ENCODE assay signal across 13 cellular contexts in the genomic region with DNA sequence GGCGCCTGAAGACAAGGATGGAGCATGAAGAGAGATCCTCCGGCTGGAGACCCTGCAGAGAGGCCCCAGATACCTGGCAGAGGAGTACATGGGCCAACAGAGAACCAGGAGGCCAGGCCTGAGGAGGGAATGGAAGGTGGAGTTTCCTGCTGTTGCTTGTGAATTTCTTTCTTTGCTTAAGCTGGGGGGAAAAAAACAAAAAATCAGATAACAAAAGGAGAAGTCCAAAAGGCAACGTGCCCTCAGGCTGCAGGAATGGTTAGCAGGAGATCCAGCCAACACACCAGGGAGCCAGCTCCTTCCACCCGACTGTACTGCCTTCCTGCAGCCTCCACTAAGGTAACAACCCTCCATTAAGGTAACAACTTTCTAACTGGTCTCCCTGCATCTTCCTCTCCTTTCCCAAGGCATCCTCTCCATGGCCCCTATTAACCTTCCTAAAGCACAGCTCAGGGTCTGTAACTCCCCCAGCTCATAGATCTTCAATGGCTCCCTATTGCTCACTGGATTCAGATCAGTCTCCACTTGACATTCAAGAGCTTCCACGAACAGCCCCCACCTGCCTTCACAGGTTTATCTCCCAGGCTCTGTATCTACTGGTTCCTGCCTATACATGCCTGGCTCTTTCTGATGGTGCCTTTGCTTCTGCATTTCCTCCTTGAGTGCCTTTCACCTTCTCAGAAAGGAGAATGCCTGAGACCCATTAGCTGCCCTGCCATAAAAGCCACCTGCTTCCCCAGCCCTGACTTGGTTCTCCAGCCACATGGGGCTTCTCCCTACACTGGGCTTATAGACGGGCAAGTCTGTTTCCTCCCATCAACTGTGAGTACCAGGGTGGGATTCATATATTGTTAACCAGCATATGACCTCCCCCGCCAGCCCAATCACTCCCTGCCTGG. TPM values are rescaled to one million over a fixed set of nuclear protein-coding genes. Genes with fewer than 3 reads are reported as not detected.
A peak's percentile ranks its signal among the peaks of the same experiment; 100 is the strongest.
DNase-seq lines count a peak whose midpoint lies in the region; ATAC-seq and TF ChIP-seq lines count a peak whose summit lies in the region.
"Had no signal": no experiment of that assay in that cellular context is flagged by ENCODE, and none has a peak within 500 bp of the region (broad histone marks: within the 10 kb centered on the region; RNA-seq: fewer than 3 reads in every experiment).

No MANE protein-coding gene starts in this region.

- DNase-seq in mammary epithelial cell (no peak), breast epithelium (ENCODE audit: low spot score in 2 of 2) (no peak), OCI-LY7 (ENCODE audit: low spot score) (peak; percentile 58), epithelial cell of esophagus (ENCODE audit: low read depth) (peak; percentile 42), mesendoderm (no peak), GOT3 (lab: John Stamatoyannopoulos, UW) (no peak), HK-2 (ENCODE audit: unreplicated experiment) (no peak)
- DNase-seq: dorsolateral prefrontal cortex, NCI-H1694 treated with DMSO at 0.1 percent for 48 hours had no signal

- WGBS in mammary epithelial cell (ENCODE audit: low coverage, missing lambda C conversion rate), result 58% methylated on average over 6 of the region's 7 CpGs
- no CpG with 5 or more reads among the region's 7 CpGs for WGBS in mesendoderm (ENCODE audit: extremely low coverage, insufficient coverage, low lambda C conversion rate)

- H3K36me3 ChIP-seq in mammary epithelial cell (ENCODE audit: insufficient read depth, low read length) (no peaks in the 10 kb centered on the region), breast epithelium (no peaks in the 10 kb centered on the region), OCI-LY7 (ENCODE audit: insufficient read depth, low read length) (no peaks in the 10 kb centered on the region), mesendoderm (ENCODE audit: control insufficient read depth, insufficient read depth, low read length) (no peaks in the 10 kb centered on the region)

- H3K79me2 ChIP-seq in mammary epithelial cell (ENCODE audit: insufficient read depth, low read length) (no peaks in the 10 kb centered on the region), OCI-LY7 (ENCODE audit: insufficient read depth, low read depth, low read length) (no peaks in the 10 kb centered on the region), mesendoderm (ENCODE audit: control insufficient read depth, insufficient read depth, low read length) (no peaks in the 10 kb centered on the region)

- H3K56ac ChIP-seq in mesendoderm (ENCODE audit: low read length), result no peak overlapping the region

- no peak overlapping the region for H4K8ac ChIP-seq in mesendoderm (ENCODE audit: low read depth, low read length)

- peak overlapping the region; percentile 26 for H2AFZ ChIP-seq in mammary epithelial cell (ENCODE audit: low read depth, low read length)
- H2AFZ ChIP-seq in OCI-LY7 (ENCODE audit: low read length), result peak overlapping the region; percentile 28; the same call in 1 of the 2 replicates

- no peak overlapping the region for H4K5ac ChIP-seq in mesendoderm (ENCODE audit: low read length)

- no peak overlapping the region for H3K27ac ChIP-seq in mammary epithelial cell (ENCODE audit: insufficient read depth, low read depth, low read length)
- H3K27ac ChIP-seq in breast epithelium, result no peak overlapping the region
- H3K27ac ChIP-seq in OCI-LY7 (ENCODE audit: low read depth, low read length, poor library complexity, severe bottlenecking), result peak overlapping the region; percentile 72
- no peak overlapping the region for H3K27ac ChIP-seq in mesendoderm (ENCODE audit: low read depth, low read length)
- H3K27ac ChIP-seq: foreskin keratinocyte had no signal

- H2BK5ac ChIP-seq in mesendoderm (ENCODE audit: low read length), result no peak overlapping the region

- H2AK5ac ChIP-seq in mesendoderm (ENCODE audit: low read length), result no peak overlapping the region

- H3K4me3 ChIP-seq in mammary epithelial cell (replicated peaks in 1 of 3; ENCODE audit: insufficient read depth in 1 of 3, low read depth in 2 of 3, low read length in 3 of 3) (no peak overlapping the region), breast epithelium (no peak overlapping the region), OCI-LY7 (ENCODE audit: low read depth, low read length, poor library complexity, severe bottlenecking) (peak overlapping the region; percentile 25), epithelial cell of esophagus (ENCODE audit: low read length) (no peak overlapping the region), mesendoderm (ENCODE audit: low read length) (no peak overlapping the region)

- H4K20me1 ChIP-seq in mammary epithelial cell (ENCODE audit: insufficient read depth, low read length) (no peaks in the 10 kb centered on the region), OCI-LY7 (ENCODE audit: insufficient read depth, low read length) (no peaks in the 10 kb centered on the region)

- in situ Hi-C loops in mammary epithelial cell (cut with MboI; ENCODE audit: low sequenced_read_pairs in 2 of 2), result loop anchor here in 1 of 2 donors (25.0 kb wide), 1 partner anchor 179 kb away; no protein-coding TSS in a partner anchor

- intact Hi-C loops in mammary epithelial cell (cut with micrococcal nuclease) (no loop called here), breast epithelium (cut with DNase I; ENCODE audit: low total_unique reads) (no loop called here), OCI-LY7 (cut with micrococcal nuclease; ENCODE audit: unreplicated experiment) (no loop called here)

- no peaks in the 10 kb centered on the region for H3K79me1 ChIP-seq in mesendoderm (ENCODE audit: low read length)

- POLR2A ChIA-PET in OCI-LY7 (lab: Charles Lee), result interaction anchor here (0.6 to 0.8 kb wide), 4 partner anchors 13 to 218 kb away, joined by 3 to 6 read pairs (median 4); no protein-coding TSS in a partner anchor

- no peaks in the 10 kb centered on the region for H3K27me3 ChIP-seq in mammary epithelial cell (ENCODE audit: insufficient read depth, low read length)
- H3K27me3 ChIP-seq in breast epithelium, result no peaks in the 10 kb centered on the region
- H3K27me3 ChIP-seq in mesendoderm (ENCODE audit: insufficient read depth, low read length, poor library complexity), result peaks cover 10% of the 10 kb centered on the region

- H3K4ac ChIP-seq in mesendoderm (ENCODE audit: low read depth, low read length), result no peak overlapping the region

- CTCF ChIA-PET in mammary epithelial cell (lab: Charles Lee; ENCODE audit: low non-redundant PET) (interaction anchor here (0.6 kb wide), 1 partner anchor 112 kb away, joined by 3 read pairs; no protein-coding TSS in a partner anchor), OCI-LY7 (lab: Charles Lee; ENCODE audit: unreplicated experiment) (interaction anchor here (0.8 kb wide), 1 partner anchor 8 kb away, joined by 3 read pairs; no protein-coding TSS in a partner anchor)

- dilution Hi-C loops in mammary epithelial cell (cut with HindIII; ENCODE audit: low sequenced_read_pairs), result no loop called here

- no peak overlapping the region for H3K23ac ChIP-seq in mesendoderm (ENCODE audit: low read length)

- peaks cover 10% of the 10 kb centered on the region for H3K4me1 ChIP-seq in mammary epithelial cell (ENCODE audit: insufficient read depth, low read length)
- peaks cover 0 to 2% of the 10 kb centered on the region in 2 donors for H3K4me1 ChIP-seq in breast epithelium
- peaks cover 69% of the 10 kb centered on the region for H3K4me1 ChIP-seq in OCI-LY7 (ENCODE audit: insufficient read depth, low read length, poor library complexity, severe bottlenecking)
- no peaks in the 10 kb centered on the region for H3K4me1 ChIP-seq in mesendoderm (ENCODE audit: control insufficient read depth, low read depth, low read length)
- H3K4me1 ChIP-seq: foreskin keratinocyte had no signal

- H2BK15ac ChIP-seq in mesendoderm (replicated peaks; ENCODE audit: low read depth), result no peak overlapping the region

- TF ChIP-seq POLR2A in breast epithelium (IDR thresholded peaks at IDR 0.05), result no peak

- no peak overlapping the region for H3K18ac ChIP-seq in mesendoderm (ENCODE audit: low read length)

- no peaks in the 10 kb centered on the region for H3K9me2 ChIP-seq in OCI-LY7 (ENCODE audit: insufficient read depth, low read length)

- ATAC-seq in GM21723 (IDR thresholded peaks at IDR 0.05; ENCODE audit: unreplicated experiment), result no peak
- ATAC-seq: activated CD8-positive, alpha-beta T cell treated with anti-CD3 and anti-CD28 coated beads, Interleukin-2, amount 10 ng/mL, durations not matched to agents 7 days and 5 days; foreskin keratinocyte had no signal

- TF ChIP-seq CTCF in mammary epithelial cell (conservative IDR thresholded peaks at IDR 0.05 in 1 of 2, IDR thresholded peaks at IDR 0.05 in 1 of 2; ENCODE audit: extremely low read depth in 1 of 2, insufficient read depth in 1 of 2, low read depth in 1 of 2, low read length in 2 of 2) (no peak), breast epithelium (IDR thresholded peaks at IDR 0.05) (no peak), OCI-LY7 (conservative IDR thresholded peaks at IDR 0.05; ENCODE audit: low read length) (no peak), epithelial cell of esophagus (IDR thresholded peaks at IDR 0.05; ENCODE audit: insufficient read depth, low read depth, low read length, missing control alignments) (no peak)

- no peak overlapping the region for H3K4me2 ChIP-seq in mammary epithelial cell (ENCODE audit: insufficient read depth, low read depth, low read length)
- H3K4me2 ChIP-seq in OCI-LY7 (ENCODE audit: low read length), result peak overlapping the region; percentile 55
- H3K4me2 ChIP-seq in mesendoderm (ENCODE audit: low read length), result no peak overlapping the region

- H2BK120ac ChIP-seq in mesendoderm (ENCODE audit: low read depth, low read length), result no peak overlapping the region

- H3K9me3 ChIP-seq in mammary epithelial cell (replicated peaks; ENCODE audit: insufficient read depth, low read length), result no peaks in the 10 kb centered on the region
- no peaks in the 10 kb centered on the region for H3K9me3 ChIP-seq in breast epithelium
- H3K9me3 ChIP-seq in OCI-LY7 (ENCODE audit: low read length), result peaks cover 3% of the 10 kb centered on the region; the same call in 1 of the 2 replicates

- H3K9ac ChIP-seq in mammary epithelial cell (ENCODE audit: insufficient read depth, low read length) (no peak overlapping the region), mesendoderm (ENCODE audit: low read length) (no peak overlapping the region)

- no TSS peak for BruUV-seq in mammary epithelial cell (replicated peaks; lab: Mats Ljungman, UMichigan)
- no TSS peak for BruUV-seq in OCI-LY7 (replicated peaks; lab: Mats Ljungman, UMichigan)

RNA-seq across cellular contexts. Expression of a gene that starts 0.7 kb away (rescaled TPM):
- total RNA-seq in mammary epithelial cell, result not detected
- polyA plus RNA-seq in mammary epithelial cell, result not detected
- polyA minus RNA-seq in mammary epithelial cell, result not detected
- not detected for total RNA-seq in breast epithelium
- total RNA-seq in OCI-LY7 (2014; rRNA removed; shearing (Covaris generic)), result 0.16 and 2.4 TPM in 2 replicates
- total RNA-seq in OCI-LY7 (2022), result 0.65 and 0.68 TPM in 2 replicates
- polyA plus RNA-seq in mesendoderm (2013, experiment 1 of 2), result not detected
- polyA plus RNA-seq in mesendoderm (2013, experiment 2 of 2), result not detected
- total RNA-seq: activated CD8-positive, alpha-beta T cell treated with anti-CD3 and anti-CD28 coated beads, Interleukin-2, amount 10 ng/mL, durations not matched to agents 7 days and 5 days; foreskin keratinocyte; T-helper 1 cell treated with Interleukin-12 subunit alpha and Interleukin-12 subunit beta and Interleukin-4 antibody, amounts not matched to agents 30 ng/mL and 1 ng/mL, for 36 hours had no signal
- polyA plus RNA-seq: foreskin keratinocyte had no signal

RNA-seq across cellular contexts. Expression of a gene that starts 15.2 kb away (rescaled TPM):
- total RNA-seq in mammary epithelial cell (under 1 TPM in 1 of 2 donors, not detected in 1; 0.33 TPM), breast epithelium (10 to 100 TPM; 11.8 to 37.7 (median 23.1) TPM), OCI-LY7 (2022) (0.67 TPM in 1 of 2 replicates, not detected in the other)
- 0.09 TPM for polyA plus RNA-seq in mammary epithelial cell
- not detected for polyA minus RNA-seq in mammary epithelial cell
- 0.13 and 0.41 TPM in 2 replicates for total RNA-seq in OCI-LY7 (2014; rRNA removed; shearing (Covaris generic))
- polyA plus RNA-seq in mesendoderm (2013, experiment 1 of 2), result 0.44 TPM
- polyA plus RNA-seq in mesendoderm (2013, experiment 2 of 2), result 0.24 TPM

RNA-seq across cellular contexts. Expression of a gene that starts 30.8 kb away (rescaled TPM):
- 10 to 100 TPM in 1 of 2 donors, 1 to 10 TPM in 1; 8.2 to 21.6 TPM for total RNA-seq in mammary epithelial cell
- 6.9 TPM for polyA plus RNA-seq in mammary epithelial cell
- polyA minus RNA-seq in mammary epithelial cell, result 6.7 TPM
- total RNA-seq in breast epithelium, result 10 to 100 TPM; 12.8 to 21.2 (median 13.9) TPM
- total RNA-seq in OCI-LY7 (2014; rRNA removed; shearing (Covaris generic)), result 17.9 and 23.7 TPM in 2 replicates
- 30.9 and 35.5 TPM in 2 replicates for total RNA-seq in OCI-LY7 (2022)
- 4.3 TPM for polyA plus RNA-seq in mesendoderm (2013, experiment 1 of 2)
- polyA plus RNA-seq in mesendoderm (2013, experiment 2 of 2), result 4.5 TPM

RNA-seq across cellular contexts. Expression of a gene that starts 33.4 kb away (rescaled TPM):
- total RNA-seq in mammary epithelial cell, result 1,000 to 10,000 TPM; 1,153 to 1,694 TPM
- 2,221 TPM for polyA plus RNA-seq in mammary epithelial cell
- polyA minus RNA-seq in mammary epithelial cell, result 738 TPM
- 1,000 to 10,000 TPM; 2,817 to 3,666 (median 3,432) TPM for total RNA-seq in breast epithelium
- 4,395 and 6,079 TPM in 2 replicates for total RNA-seq in OCI-LY7 (2014; rRNA removed; shearing (Covaris generic))
- 3,132 and 3,168 TPM in 2 replicates for total RNA-seq in OCI-LY7 (2022)
- polyA plus RNA-seq in mesendoderm (2013, experiment 1 of 2), result 2,776 TPM
- polyA plus RNA-seq in mesendoderm (2013, experiment 2 of 2), result 2,856 TPM

RNA-seq across cellular contexts. Expression of a gene that starts 59.1 kb away (rescaled TPM):
- total RNA-seq in mammary epithelial cell, result not detected
- polyA plus RNA-seq in mammary epithelial cell, result not detected
- polyA minus RNA-seq in mammary epithelial cell, result not detected
- 100 to 1,000 TPM in 1 of 3 donors, 10 to 100 TPM in 1, not detected in 1; 26.5 to 121 TPM for total RNA-seq in breast epithelium
- 0.03 TPM in 1 of 2 replicates, not detected in the other for total RNA-seq in OCI-LY7 (2014; rRNA removed; shearing (Covaris generic))
- not detected in 2 replicates for total RNA-seq in OCI-LY7 (2022)
- 0.70 TPM for polyA plus RNA-seq in mesendoderm (2013, experiment 1 of 2)
- polyA plus RNA-seq in mesendoderm (2013, experiment 2 of 2), result 0.70 TPM
- total RNA-seq: activated CD8-positive, alpha-beta T cell treated with anti-CD3 and anti-CD28 coated beads, Interleukin-2, amount 10 ng/mL, durations not matched to agents 7 days and 5 days; foreskin keratinocyte; T-helper 1 cell treated with Interleukin-12 subunit alpha and Interleukin-12 subunit beta and Interleukin-4 antibody, amounts not matched to agents 30 ng/mL and 1 ng/mL, for 36 hours had no signal
- polyA plus RNA-seq: foreskin keratinocyte had no signal

Comparison
In these comparisons a context has a peak if more than half of its experiments do, and no peak if none do; other contexts are left out.
1. RNA of a gene that starts 15.2 kb away (total RNA-seq): 11.8 to 37.7 TPM in breast epithelium; 0.13 to 0.67 TPM in OCI-LY7 and 0.33 TPM in mammary epithelial cell; every median in the first group is over 4 times any median in the second.
2. DNase-seq: peak in OCI-LY7 (single experiment) and epithelial cell of esophagus (single experiment); none in mammary epithelial cell (single experiment), breast epithelium (0 of 2), mesendoderm (single experiment), GOT3 (single experiment) and HK-2 (single experiment).